In genomic region chr3:16326724-16327349, GRCh38 we compare ENCODE assay signal across 1 cellular context.
TF ChIP-seq lines count a peak whose summit lies in the region.

No MANE protein-coding gene starts in this region.

TF ChIP-seq in HepG2, 621 proteins besides CTCF, POLR2A, EP300 and RAD21 (continued from another document):
- TF ChIP-seq E2F5 (CRISPR knock-in tag; conservative IDR thresholded peaks at IDR 0.05) (no peak), CCDC6 (CRISPR knock-in tag; IDR thresholded peaks at IDR 0.05) (no peak), BCLAF1 (IDR thresholded peaks at IDR 0.05) (no peak), ZNF383 (CRISPR knock-in tag; IDR thresholded peaks at IDR 0.05; ENCODE audit: borderline replicate concordance) (no peak), ZNF878 (CRISPR knock-in tag; IDR thresholded peaks at IDR 0.05) (no peak), ZNF142 (CRISPR knock-in tag; IDR thresholded peaks at IDR 0.05) (no peak), GFI1 (CRISPR knock-in tag; IDR thresholded peaks at IDR 0.05; ENCODE audit: borderline replicate concordance) (no peak), KDM5A (IDR thresholded peaks at IDR 0.05; ENCODE audit: borderline replicate concordance, low read length) (no peak), MIER2 (CRISPR knock-in tag; IDR thresholded peaks at IDR 0.05) (no peak), SNAPC2 (CRISPR knock-in tag; IDR thresholded peaks at IDR 0.05) (no peak), ZC3H13 (CRISPR knock-in tag; IDR thresholded peaks at IDR 0.05) (no peak), ZFP37 (CRISPR knock-in tag; IDR thresholded peaks at IDR 0.05; ENCODE audit: borderline replicate concordance) (no peak)
